In genomic region chr20:50243610-50244351, GRCh38 we compare ENCODE assay signal across 1 cellular context.
TF ChIP-seq lines count a peak whose summit lies in the region.

No MANE protein-coding gene starts in this region.

TF ChIP-seq in HepG2, 621 proteins besides CTCF, POLR2A, EP300 and RAD21 (continued from another document):
- TF ChIP-seq PRPF4 (IDR thresholded peaks at IDR 0.05; ENCODE audit: low read depth, low read length, poor library complexity, severe bottlenecking) (no peak), MEF2D (CRISPR knock-in tag; IDR thresholded peaks at IDR 0.05) (0 out of 2 replicates have a peak, but pooled peaks have one; percentile 45), ZNF441 (CRISPR knock-in tag; IDR thresholded peaks at IDR 0.05; ENCODE audit: borderline replicate concordance) (0 out of 2 replicates have a peak, but pooled peaks have one; percentile 24), ZNF367 (CRISPR knock-in tag; IDR thresholded peaks at IDR 0.05; ENCODE audit: borderline replicate concordance) (no peak), ZBTB21 (CRISPR knock-in tag; IDR thresholded peaks at IDR 0.05) (no peak), ZNF484 (CRISPR knock-in tag; IDR thresholded peaks at IDR 0.05; ENCODE audit: borderline replicate concordance, low read depth) (no peak), ZNF709 (CRISPR knock-in tag; IDR thresholded peaks at IDR 0.05) (no peak), HES4 (CRISPR knock-in tag; IDR thresholded peaks at IDR 0.05; ENCODE audit: borderline replicate concordance) (peak; percentile 73; the same call in 1 of the 2 replicates), ZXDC (CRISPR knock-in tag; IDR thresholded peaks at IDR 0.05) (0 out of 2 replicates have a peak, but pooled peaks have one; percentile 76), TCF7L2 (IDR thresholded peaks at IDR 0.05; ENCODE audit: low read depth, low read length) (no peak), ZNF740 (CRISPR knock-in tag; IDR thresholded peaks at IDR 0.05) (no peak), ZNF282 (IDR thresholded peaks at IDR 0.05; ENCODE audit: partially characterized antibody) (no peak), ZNF207 (IDR thresholded peaks at IDR 0.05; ENCODE audit: borderline replicate concordance) (no peak), ZNF570 (CRISPR knock-in tag; IDR thresholded peaks at IDR 0.05; ENCODE audit: borderline replicate concordance) (no peak), TCF12 (IDR thresholded peaks at IDR 0.05) (no peak), TCF12 (CRISPR knock-in tag; IDR thresholded peaks at IDR 0.05) (no peak), ZNF501 (CRISPR knock-in tag; IDR thresholded peaks at IDR 0.05) (peak; percentile 8), GLMP (CRISPR knock-in tag; IDR thresholded peaks at IDR 0.05; ENCODE audit: borderline replicate concordance) (no peak), ZNF331 (CRISPR knock-in tag; IDR thresholded peaks at IDR 0.05) (no peak), HNF4G (IDR thresholded peaks at IDR 0.05; ENCODE audit: borderline replicate concordance, low read depth, low read length) (no peak), HNF4G (CRISPR knock-in tag; IDR thresholded peaks at IDR 0.05; ENCODE audit: borderline replicate concordance, low read depth) (no peak), ZNF891 (CRISPR knock-in tag; IDR thresholded peaks at IDR 0.05) (0 out of 2 replicates have a peak, but pooled peaks have one; percentile 55), ZNF674 (CRISPR knock-in tag; IDR thresholded peaks at IDR 0.05; ENCODE audit: low read depth) (peak; percentile 52; the same call in 1 of the 2 replicates), ZNF558 (CRISPR knock-in tag; IDR thresholded peaks at IDR 0.05; ENCODE audit: borderline replicate concordance) (peak; percentile 44; the same call in 1 of the 2 replicates), ZNF567 (CRISPR knock-in tag; IDR thresholded peaks at IDR 0.05; ENCODE audit: borderline replicate concordance) (no peak), ZNF225 (CRISPR knock-in tag; IDR thresholded peaks at IDR 0.05) (no peak), TAF1 (CRISPR knock-in tag; IDR thresholded peaks at IDR 0.05) (no peak), SMAD3 (CRISPR knock-in tag; IDR thresholded peaks at IDR 0.05) (no peak), ZNF749 (CRISPR knock-in tag; IDR thresholded peaks at IDR 0.05; ENCODE audit: borderline replicate concordance) (no peak), ZNF747 (CRISPR knock-in tag; IDR thresholded peaks at IDR 0.05; ENCODE audit: borderline replicate concordance) (peak; percentile 13), ZNF329 (CRISPR knock-in tag; IDR thresholded peaks at IDR 0.05; ENCODE audit: low read depth) (no peak), ZNF264 (CRISPR knock-in tag; IDR thresholded peaks at IDR 0.05) (no peak), RXRA (CRISPR knock-in tag; IDR thresholded peaks at IDR 0.05) (no peak), NR1H2 (CRISPR knock-in tag; IDR thresholded peaks at IDR 0.05; ENCODE audit: borderline replicate concordance, low read depth) (no peak), POLR2AphosphoS5 (IDR thresholded peaks at IDR 0.05; ENCODE audit: low read depth, low read length) (no peak), KMT2A (CRISPR knock-in tag; IDR thresholded peaks at IDR 0.05) (no peak; the same call in 1 of the 2 replicates), CAMTA2 (CRISPR knock-in tag; IDR thresholded peaks at IDR 0.05; ENCODE audit: borderline replicate concordance) (no peak), GFI1 (CRISPR knock-in tag; IDR thresholded peaks at IDR 0.05; ENCODE audit: borderline replicate concordance) (no peak), KLF12 (CRISPR knock-in tag; IDR thresholded peaks at IDR 0.05; ENCODE audit: borderline replicate concordance) (no peak), KMT2B (CRISPR knock-in tag; IDR thresholded peaks at IDR 0.05) (no peak), GATA4 (IDR thresholded peaks at IDR 0.05; ENCODE audit: borderline replicate concordance, low read depth) (no peak), ZFX (CRISPR knock-in tag; IDR thresholded peaks at IDR 0.05; ENCODE audit: low read depth) (0 out of 2 replicates have a peak, but pooled peaks have one; percentile 10), ZNF124 (CRISPR knock-in tag; IDR thresholded peaks at IDR 0.05) (no peak), ZNF619 (CRISPR knock-in tag; IDR thresholded peaks at IDR 0.05) (no peak), ZNF296 (CRISPR knock-in tag; conservative IDR thresholded peaks at IDR 0.05) (peak; percentile 55; the same call in 1 of the 2 replicates), ZNF629 (CRISPR knock-in tag; conservative IDR thresholded peaks at IDR 0.05) (peak; percentile 41; the same call in 1 of the 2 replicates), HBP1 (CRISPR knock-in tag; IDR thresholded peaks at IDR 0.05; ENCODE audit: low read depth) (0 out of 2 replicates have a peak, but pooled peaks have one; percentile 0), MAX (IDR thresholded peaks at IDR 0.05) (no peak), ZNF580 (CRISPR knock-in tag; IDR thresholded peaks at IDR 0.05; ENCODE audit: borderline replicate concordance, low read depth) (0 out of 2 replicates have a peak, but pooled peaks have one; percentile 2), ZNF431 (CRISPR knock-in tag; IDR thresholded peaks at IDR 0.05; ENCODE audit: borderline replicate concordance, low read depth) (peak; percentile 35; the same call in 1 of the 2 replicates), PAX8 (CRISPR knock-in tag; IDR thresholded peaks at IDR 0.05; ENCODE audit: borderline replicate concordance) (no peak), PHB2 (IDR thresholded peaks at IDR 0.05; ENCODE audit: partially characterized antibody) (no peak), SP4 (CRISPR knock-in tag; IDR thresholded peaks at IDR 0.05) (no peak), ZNF562 (CRISPR knock-in tag; IDR thresholded peaks at IDR 0.05; ENCODE audit: borderline replicate concordance) (no peak)
- TF ChIP-seq, protein P1, sequence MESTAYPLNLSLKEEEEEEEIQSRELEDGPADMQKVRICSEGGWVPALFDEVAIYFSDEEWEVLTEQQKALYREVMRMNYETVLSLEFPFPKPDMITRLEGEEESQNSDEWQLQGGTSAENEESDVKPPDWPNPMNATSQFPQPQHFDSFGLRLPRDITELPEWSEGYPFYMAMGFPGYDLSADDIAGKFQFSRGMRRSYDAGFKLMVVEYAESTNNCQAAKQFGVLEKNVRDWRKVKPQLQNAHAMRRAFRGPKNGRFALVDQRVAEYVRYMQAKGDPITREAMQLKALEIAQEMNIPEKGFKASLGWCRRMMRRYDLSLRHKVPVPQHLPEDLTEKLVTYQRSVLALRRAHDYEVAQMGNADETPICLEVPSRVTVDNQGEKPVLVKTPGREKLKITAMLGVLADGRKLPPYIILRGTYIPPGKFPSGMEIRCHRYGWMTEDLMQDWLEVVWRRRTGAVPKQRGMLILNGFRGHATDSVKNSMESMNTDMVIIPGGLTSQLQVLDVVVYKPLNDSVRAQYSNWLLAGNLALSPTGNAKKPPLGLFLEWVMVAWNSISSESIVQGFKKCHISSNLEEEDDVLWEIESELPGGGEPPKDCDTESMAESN (CRISPR knock-in tag; conservative IDR thresholded peaks at IDR 0.05), result no peak
- TF ChIP-seq, protein P2, sequence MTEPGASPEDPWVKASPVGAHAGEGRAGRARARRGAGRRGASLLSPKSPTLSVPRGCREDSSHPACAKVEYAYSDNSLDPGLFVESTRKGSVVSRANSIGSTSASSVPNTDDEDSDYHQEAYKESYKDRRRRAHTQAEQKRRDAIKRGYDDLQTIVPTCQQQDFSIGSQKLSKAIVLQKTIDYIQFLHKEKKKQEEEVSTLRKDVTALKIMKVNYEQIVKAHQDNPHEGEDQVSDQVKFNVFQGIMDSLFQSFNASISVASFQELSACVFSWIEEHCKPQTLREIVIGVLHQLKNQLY (CRISPR knock-in tag; IDR thresholded peaks at IDR 0.05), result no peak
- TF ChIP-seq, protein P3, sequence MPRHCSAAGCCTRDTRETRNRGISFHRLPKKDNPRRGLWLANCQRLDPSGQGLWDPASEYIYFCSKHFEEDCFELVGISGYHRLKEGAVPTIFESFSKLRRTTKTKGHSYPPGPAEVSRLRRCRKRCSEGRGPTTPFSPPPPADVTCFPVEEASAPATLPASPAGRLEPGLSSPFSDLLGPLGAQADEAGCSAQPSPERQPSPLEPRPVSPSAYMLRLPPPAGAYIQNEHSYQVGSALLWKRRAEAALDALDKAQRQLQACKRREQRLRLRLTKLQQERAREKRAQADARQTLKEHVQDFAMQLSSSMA (CRISPR knock-in tag; IDR thresholded peaks at IDR 0.05), result 0 out of 2 replicates have a peak, but pooled peaks have one; percentile 33
- TF ChIP-seq, protein P4, sequence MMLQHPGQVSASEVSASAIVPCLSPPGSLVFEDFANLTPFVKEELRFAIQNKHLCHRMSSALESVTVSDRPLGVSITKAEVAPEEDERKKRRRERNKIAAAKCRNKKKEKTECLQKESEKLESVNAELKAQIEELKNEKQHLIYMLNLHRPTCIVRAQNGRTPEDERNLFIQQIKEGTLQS (CRISPR knock-in tag; IDR thresholded peaks at IDR 0.05), result no peak
